3 cellular contexts compared by ENCODE assay signal in the genomic region with DNA sequence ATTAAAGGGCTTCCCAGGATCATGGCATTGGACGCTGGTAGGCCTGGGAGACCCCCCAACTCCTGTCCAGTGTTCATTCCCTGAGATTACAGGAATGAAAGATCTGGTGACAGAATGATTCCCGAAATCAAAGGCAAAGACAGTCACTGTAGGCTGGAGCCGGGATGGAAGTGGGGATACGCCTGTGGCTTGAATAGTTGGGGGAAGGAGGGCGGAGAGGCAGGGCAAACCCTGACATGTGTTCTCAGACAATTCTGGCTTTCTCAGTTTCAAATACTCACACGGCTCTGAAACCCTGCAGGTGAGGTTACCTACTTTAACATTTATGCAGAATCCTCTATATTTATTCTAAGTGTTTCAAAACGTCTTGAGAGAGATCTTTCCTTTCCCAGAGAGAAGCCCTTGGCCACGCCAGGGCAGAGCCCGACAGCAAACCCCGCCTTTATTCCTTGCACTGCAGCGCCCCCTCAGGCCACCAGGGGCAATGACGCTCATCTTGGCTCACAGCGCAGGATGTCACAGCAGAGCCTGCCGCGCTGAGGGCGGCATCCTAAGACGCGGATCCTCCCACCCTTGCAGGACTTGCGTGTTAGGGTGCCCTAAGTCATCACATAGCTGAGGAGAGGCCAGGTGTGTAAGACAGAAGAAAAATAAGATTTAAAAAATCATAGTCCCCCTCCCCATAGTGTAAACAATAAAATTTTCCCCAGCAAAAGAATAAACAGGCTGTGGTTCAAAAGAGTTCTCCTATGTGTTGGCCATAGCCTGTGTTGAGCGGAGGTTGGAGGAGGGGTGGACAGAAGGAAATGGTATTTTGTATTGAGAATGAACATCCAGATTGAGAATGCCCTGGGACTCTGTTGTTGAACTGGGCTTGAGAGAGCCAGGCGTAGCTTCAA.
TF ChIP-seq lines count a peak whose summit lies in the region.

No MANE protein-coding gene starts in this region.

TF ChIP-seq in GM23338, 12 proteins besides CTCF, POLR2A, EP300 and RAD21 (continued from another document):
- TF ChIP-seq NANOG (IDR thresholded peaks at IDR 0.05; ENCODE audit: borderline replicate concordance): no peak

TF ChIP-seq in SK-N-SH treated with all-trans-retinoic acid at 6 μM for 48 hours, 23 proteins besides CTCF, POLR2A, EP300 and RAD21 (continued from another document):
- TF ChIP-seq ZNF70 (CRISPR knock-in tag; IDR thresholded peaks at IDR 0.05): no peak
- no peak for TF ChIP-seq TOX (CRISPR knock-in tag; IDR thresholded peaks at IDR 0.05; ENCODE audit: borderline replicate concordance)
- no peak for TF ChIP-seq BACH2 (CRISPR knock-in tag; IDR thresholded peaks at IDR 0.05; ENCODE audit: borderline replicate concordance)
- TF ChIP-seq ZFP3 (CRISPR knock-in tag; IDR thresholded peaks at IDR 0.05): no peak
- TF ChIP-seq, protein P1, sequence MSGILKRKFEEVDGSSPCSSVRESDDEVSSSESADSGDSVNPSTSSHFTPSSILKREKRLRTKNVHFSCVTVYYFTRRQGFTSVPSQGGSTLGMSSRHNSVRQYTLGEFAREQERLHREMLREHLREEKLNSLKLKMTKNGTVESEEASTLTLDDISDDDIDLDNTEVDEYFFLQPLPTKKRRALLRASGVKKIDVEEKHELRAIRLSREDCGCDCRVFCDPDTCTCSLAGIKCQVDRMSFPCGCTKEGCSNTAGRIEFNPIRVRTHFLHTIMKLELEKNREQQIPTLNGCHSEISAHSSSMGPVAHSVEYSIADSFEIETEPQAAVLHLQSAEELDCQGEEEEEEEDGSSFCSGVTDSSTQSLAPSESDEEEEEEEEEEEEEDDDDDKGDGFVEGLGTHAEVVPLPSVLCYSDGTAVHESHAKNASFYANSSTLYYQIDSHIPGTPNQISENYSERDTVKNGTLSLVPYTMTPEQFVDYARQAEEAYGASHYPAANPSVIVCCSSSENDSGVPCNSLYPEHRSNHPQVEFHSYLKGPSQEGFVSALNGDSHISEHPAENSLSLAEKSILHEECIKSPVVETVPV (CRISPR knock-in tag; IDR thresholded peaks at IDR 0.05): no peak
- TF ChIP-seq ZFP30 (CRISPR knock-in tag; IDR thresholded peaks at IDR 0.05): no peak
- no peak for TF ChIP-seq ZNF8 (CRISPR knock-in tag; IDR thresholded peaks at IDR 0.05)
- TF ChIP-seq, protein P2, sequence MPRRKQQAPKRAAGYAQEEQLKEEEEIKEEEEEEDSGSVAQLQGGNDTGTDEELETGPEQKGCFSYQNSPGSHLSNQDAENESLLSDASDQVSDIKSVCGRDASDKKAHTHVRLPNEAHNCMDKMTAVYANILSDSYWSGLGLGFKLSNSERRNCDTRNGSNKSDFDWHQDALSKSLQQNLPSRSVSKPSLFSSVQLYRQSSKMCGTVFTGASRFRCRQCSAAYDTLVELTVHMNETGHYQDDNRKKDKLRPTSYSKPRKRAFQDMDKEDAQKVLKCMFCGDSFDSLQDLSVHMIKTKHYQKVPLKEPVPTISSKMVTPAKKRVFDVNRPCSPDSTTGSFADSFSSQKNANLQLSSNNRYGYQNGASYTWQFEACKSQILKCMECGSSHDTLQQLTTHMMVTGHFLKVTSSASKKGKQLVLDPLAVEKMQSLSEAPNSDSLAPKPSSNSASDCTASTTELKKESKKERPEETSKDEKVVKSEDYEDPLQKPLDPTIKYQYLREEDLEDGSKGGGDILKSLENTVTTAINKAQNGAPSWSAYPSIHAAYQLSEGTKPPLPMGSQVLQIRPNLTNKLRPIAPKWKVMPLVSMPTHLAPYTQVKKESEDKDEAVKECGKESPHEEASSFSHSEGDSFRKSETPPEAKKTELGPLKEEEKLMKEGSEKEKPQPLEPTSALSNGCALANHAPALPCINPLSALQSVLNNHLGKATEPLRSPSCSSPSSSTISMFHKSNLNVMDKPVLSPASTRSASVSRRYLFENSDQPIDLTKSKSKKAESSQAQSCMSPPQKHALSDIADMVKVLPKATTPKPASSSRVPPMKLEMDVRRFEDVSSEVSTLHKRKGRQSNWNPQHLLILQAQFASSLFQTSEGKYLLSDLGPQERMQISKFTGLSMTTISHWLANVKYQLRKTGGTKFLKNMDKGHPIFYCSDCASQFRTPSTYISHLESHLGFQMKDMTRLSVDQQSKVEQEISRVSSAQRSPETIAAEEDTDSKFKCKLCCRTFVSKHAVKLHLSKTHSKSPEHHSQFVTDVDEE (CRISPR knock-in tag; IDR thresholded peaks at IDR 0.05): no peak
- no peak for TF ChIP-seq ISL1 (CRISPR knock-in tag; IDR thresholded peaks at IDR 0.05)

TF ChIP-seq in HepG2, 621 proteins besides CTCF, POLR2A, EP300 and RAD21 (continued from another document):
- peak; percentile 83 for TF ChIP-seq XRCC5 (optimal IDR thresholded peaks at IDR 0.05; ENCODE audit: low read length)
- TF ChIP-seq ZNF703 (CRISPR knock-in tag; IDR thresholded peaks at IDR 0.05; ENCODE audit: borderline replicate concordance): no peak
- 0 out of 2 replicates have a peak, but pooled peaks have one; percentile 33 for TF ChIP-seq HOXA3 (CRISPR knock-in tag; IDR thresholded peaks at IDR 0.05)
- TF ChIP-seq NFIB (CRISPR knock-in tag; IDR thresholded peaks at IDR 0.05; ENCODE audit: borderline replicate concordance): no peak
- no peak for TF ChIP-seq HMG20B (CRISPR knock-in tag; conservative IDR thresholded peaks at IDR 0.05)
- no peak for TF ChIP-seq RFX5 (IDR thresholded peaks at IDR 0.05; ENCODE audit: low read depth, low read length)
- TF ChIP-seq STAG1 (CRISPR knock-in tag; IDR thresholded peaks at IDR 0.05): peak; percentile 70
TF ChIP-seq in HepG2: peak in this region for 4.
